Comparison of ENCODE assay signal across 9 cellular contexts in genomic region chr18:34809697-34810096, GRCh38.
DNase-seq lines count a peak whose midpoint lies in the region; ATAC-seq and TF ChIP-seq lines count a peak whose summit lies in the region.
"Had no signal": no experiment of that assay in that cellular context is flagged by ENCODE, and none has a peak within 500 bp of the region (broad histone marks: within the 10 kb centered on the region; RNA-seq: fewer than 3 reads in every experiment).

No MANE protein-coding gene starts in this region.

- H3K4me3 ChIP-seq in gastroesophageal sphincter: no peak overlapping the region
- H3K4me3 ChIP-seq in skeletal muscle cell (ENCODE audit: low read depth, low read length): no peak overlapping the region

- H3K27me3 Mint-ChIP-seq in natural killer cell (ENCODE audit: low read depth in 2 of 2): peaks cover 0 to under 1% of the 10 kb centered on the region in 2 donors
- H3K27me3 Mint-ChIP-seq in natural killer cell treated with Interleukin-12 subunit alpha and Interleukin-12 subunit beta and Interleukin-15 and Interleukin-18, amount 100 ng/mL, for 72 hours: peaks cover 3 to 7% of the 10 kb centered on the region in 2 donors

- H3K36me3 ChIP-seq in gastroesophageal sphincter: peaks cover 0 to 19% of the 10 kb centered on the region in 2 donors

- H3K4me1 ChIP-seq in gastroesophageal sphincter: peaks cover 9 to 44% (median 14%) of the 10 kb centered on the region in 3 donors

- H3K27ac ChIP-seq in gastroesophageal sphincter: peak overlapping the region in 3 of 4 donors; percentile 3 to 33 (median 6)

- no peak overlapping the region for H3K4me3 Mint-ChIP-seq in natural killer cell
- no peak overlapping the region for H3K4me3 Mint-ChIP-seq in natural killer cell treated with Interleukin-12 subunit alpha and Interleukin-12 subunit beta and Interleukin-15 and Interleukin-18, amount 100 ng/mL, for 72 hours
- H3K4me3 Mint-ChIP-seq: activated naive CD4-positive, alpha-beta T cell treated with anti-CD3 and anti-CD28 coated beads, Interleukin-2, amount 50 U/mL, for 24 hours had no signal

- no peaks in the 10 kb centered on the region for H3K36me3 Mint-ChIP-seq in natural killer cell
- H3K36me3 Mint-ChIP-seq in natural killer cell treated with Interleukin-12 subunit alpha and Interleukin-12 subunit beta and Interleukin-15 and Interleukin-18, amount 100 ng/mL, for 72 hours: no peaks in the 10 kb centered on the region
- H3K36me3 Mint-ChIP-seq: activated naive CD4-positive, alpha-beta T cell treated with anti-CD3 and anti-CD28 coated beads, Interleukin-2, amount 50 U/mL, for 24 hours had no signal

- TF ChIP-seq CTCF in natural killer cell (IDR thresholded peaks at IDR 0.05): peak; percentile 20
- peak; percentile 19 to 49 (median 35) for TF ChIP-seq CTCF in gastroesophageal sphincter (IDR thresholded peaks at IDR 0.05)

- intact Hi-C loops in natural killer cell (cut with micrococcal nuclease): no loop called here

- H3K9me3 ChIP-seq in gastroesophageal sphincter: no peaks in the 10 kb centered on the region

- no peak for TF ChIP-seq EP300 in gastroesophageal sphincter (IDR thresholded peaks at IDR 0.05)

- no peak for TF ChIP-seq POLR2A in gastroesophageal sphincter (IDR thresholded peaks at IDR 0.05)

- ATAC-seq in natural killer cell (no peak), gastroesophageal sphincter (peak; percentile 71), HG03159 (IDR thresholded peaks at IDR 0.05; ENCODE audit: unreplicated experiment) (no peak), HG02981 (IDR thresholded peaks at IDR 0.05; ENCODE audit: unreplicated experiment) (no peak)
- ATAC-seq in natural killer cell treated with Interleukin-12 subunit alpha and Interleukin-12 subunit beta and Interleukin-15 and Interleukin-18, amount 100 ng/mL, for 72 hours: no peak

- DNase-seq in natural killer cell: no peak
- DNase-seq in natural killer cell treated with Interleukin-12 subunit alpha and Interleukin-12 subunit beta and Interleukin-15 and Interleukin-18, amount 100 ng/mL, for 72 hours (ENCODE audit: low spot score): no peak
- peak; percentile 60 for DNase-seq in OCI-M1 (lab: John Stamatoyannopoulos, UW)
- peak; percentile 12 for DNase-seq in skeletal muscle cell (ENCODE audit: low read depth)
- DNase-seq in activated CD8-positive, alpha-beta memory T cell treated with anti-CD3 and anti-CD28 coated beads for 24 hours: no peak

- no peak overlapping the region for H3K27ac Mint-ChIP-seq in natural killer cell
- H3K27ac Mint-ChIP-seq in natural killer cell treated with Interleukin-12 subunit alpha and Interleukin-12 subunit beta and Interleukin-15 and Interleukin-18, amount 100 ng/mL, for 72 hours: no peak overlapping the region
- H3K27ac Mint-ChIP-seq: activated naive CD4-positive, alpha-beta T cell treated with anti-CD3 and anti-CD28 coated beads, Interleukin-2, amount 50 U/mL, for 24 hours had no signal

- no peaks in the 10 kb centered on the region for H3K27me3 ChIP-seq in gastroesophageal sphincter

- H3K4me1 Mint-ChIP-seq in natural killer cell: peaks cover 18% of the 10 kb centered on the region in 2 donors
- peaks cover 13 to 17% of the 10 kb centered on the region in 2 donors for H3K4me1 Mint-ChIP-seq in natural killer cell treated with Interleukin-12 subunit alpha and Interleukin-12 subunit beta and Interleukin-15 and Interleukin-18, amount 100 ng/mL, for 72 hours (ENCODE audit: low read depth in 2 of 2)
- H3K4me1 Mint-ChIP-seq: activated naive CD4-positive, alpha-beta T cell treated with anti-CD3 and anti-CD28 coated beads, Interleukin-2, amount 50 U/mL, for 24 hours had no signal

- WGBS in gastroesophageal sphincter (ENCODE audit: low coverage in 1 of 2), 2 donors: 35 to 79% methylated on average over 2 to 3 of the region's 3 CpGs

- H3K9me3 Mint-ChIP-seq in natural killer cell: no peaks in the 10 kb centered on the region
- no peaks in the 10 kb centered on the region for H3K9me3 Mint-ChIP-seq in natural killer cell treated with Interleukin-12 subunit alpha and Interleukin-12 subunit beta and Interleukin-15 and Interleukin-18, amount 100 ng/mL, for 72 hours
- H3K9me3 Mint-ChIP-seq: activated naive CD4-positive, alpha-beta T cell treated with anti-CD3 and anti-CD28 coated beads, Interleukin-2, amount 50 U/mL, for 24 hours had no signal

Comparison
In these comparisons a context has a peak if more than half of its experiments do, and no peak if none do; other contexts are left out.
1. DNase-seq: peak in OCI-M1 (single experiment) and skeletal muscle cell (single experiment); none in natural killer cell (single experiment), natural killer cell treated with Interleukin-12 subunit alpha and Interleukin-12 subunit beta and Interleukin-15 and Interleukin-18, amount 100 ng/mL, for 72 hours (single experiment) and activated CD8-positive, alpha-beta memory T cell treated with anti-CD3 and anti-CD28 coated beads for 24 hours (single experiment).